27 cellular contexts compared by ENCODE assay signal in genomic region chr7:121276276-121276675, GRCh38. TPM values are rescaled to one million over a fixed set of nuclear protein-coding genes. Genes with fewer than 3 reads are reported as not detected.
"Had no signal": no experiment of that assay in that cellular context is flagged by ENCODE, and none has a peak within 500 bp of the region (broad histone marks: within the 10 kb centered on the region; RNA-seq: fewer than 3 reads in every experiment).

No MANE protein-coding gene starts in this region.

- H3K4me1 ChIP-seq: left ventricle myocardium inferior, prostate gland, upper lobe of right lung had no signal

- H3K27me3 ChIP-seq: pancreas, suprapubic skin, tibial artery, upper lobe of right lung had no signal

- DNase-seq: hypothalamus; immature natural killer cell; islet precursor cell; left ventricle myocardium inferior; naive thymus-derived CD8-positive, alpha-beta T cell; nucleus accumbens; pancreas; posterior cingulate gyrus; retina; right cardiac atrium; stimulated activated CD4-positive, alpha-beta T cell treated with anti-CD3 and anti-CD28 coated beads, Interleukin-12 subunit alpha, Interleukin-12 subunit beta, amount 100 ng/mL, for 4 hours; stimulated activated CD4-positive, alpha-beta T cell treated with anti-CD3 and anti-CD28 coated beads, Interleukin-15, amount 100 ng/mL, for 24 hours; stimulated activated CD4-positive, alpha-beta T cell treated with anti-CD3 and anti-CD28 coated beads, Interleukin-2, amount 100 ng/mL, for 24 hours; stimulated activated CD4-positive, alpha-beta T cell treated with anti-CD3 and anti-CD28 coated beads, Interleukin-4, amount 100 ng/mL, for 1 hour; stimulated activated naive CD4-positive, alpha-beta T cell; tibial artery; trophoblast cell; upper lobe of right lung had no signal

- H3K9me3 ChIP-seq: left ventricle myocardium inferior, pancreas, prostate gland, suprapubic skin, thoracic aorta, tibial artery, upper lobe of right lung had no signal

- H3K4me3 ChIP-seq: left ventricle myocardium inferior, lung, pancreas, prostate gland, skin epidermis, suprapubic skin, thoracic aorta, tibial artery, upper lobe of right lung had no signal

- H3K36me3 ChIP-seq: pancreas, prostate gland, suprapubic skin, thoracic aorta, upper lobe of right lung had no signal

- H3K27ac ChIP-seq: left ventricle myocardium inferior, pancreas, prostate gland, skin epidermis, suprapubic skin, thoracic aorta, tibial artery, upper lobe of right lung had no signal

- ATAC-seq: naive thymus-derived CD8-positive, alpha-beta T cell; pancreas; right cardiac atrium; sciatic nerve; upper lobe of right lung had no signal

RNA-seq across cellular contexts. Expression of gene WNT16, which starts 52.5 kb away (rescaled TPM):
- total RNA-seq: kidney epithelial cell, left ventricle myocardium inferior, neural crest cell, right cardiac atrium, sciatic nerve, subcutaneous adipose tissue, thoracic aorta, upper lobe of right lung had no signal
- polyA plus RNA-seq: immature natural killer cell; naive thymus-derived CD8-positive, alpha-beta T cell; right cardiac atrium had no signal
